Comparison of ENCODE assay signal across 8 cellular contexts in the genomic region with DNA sequence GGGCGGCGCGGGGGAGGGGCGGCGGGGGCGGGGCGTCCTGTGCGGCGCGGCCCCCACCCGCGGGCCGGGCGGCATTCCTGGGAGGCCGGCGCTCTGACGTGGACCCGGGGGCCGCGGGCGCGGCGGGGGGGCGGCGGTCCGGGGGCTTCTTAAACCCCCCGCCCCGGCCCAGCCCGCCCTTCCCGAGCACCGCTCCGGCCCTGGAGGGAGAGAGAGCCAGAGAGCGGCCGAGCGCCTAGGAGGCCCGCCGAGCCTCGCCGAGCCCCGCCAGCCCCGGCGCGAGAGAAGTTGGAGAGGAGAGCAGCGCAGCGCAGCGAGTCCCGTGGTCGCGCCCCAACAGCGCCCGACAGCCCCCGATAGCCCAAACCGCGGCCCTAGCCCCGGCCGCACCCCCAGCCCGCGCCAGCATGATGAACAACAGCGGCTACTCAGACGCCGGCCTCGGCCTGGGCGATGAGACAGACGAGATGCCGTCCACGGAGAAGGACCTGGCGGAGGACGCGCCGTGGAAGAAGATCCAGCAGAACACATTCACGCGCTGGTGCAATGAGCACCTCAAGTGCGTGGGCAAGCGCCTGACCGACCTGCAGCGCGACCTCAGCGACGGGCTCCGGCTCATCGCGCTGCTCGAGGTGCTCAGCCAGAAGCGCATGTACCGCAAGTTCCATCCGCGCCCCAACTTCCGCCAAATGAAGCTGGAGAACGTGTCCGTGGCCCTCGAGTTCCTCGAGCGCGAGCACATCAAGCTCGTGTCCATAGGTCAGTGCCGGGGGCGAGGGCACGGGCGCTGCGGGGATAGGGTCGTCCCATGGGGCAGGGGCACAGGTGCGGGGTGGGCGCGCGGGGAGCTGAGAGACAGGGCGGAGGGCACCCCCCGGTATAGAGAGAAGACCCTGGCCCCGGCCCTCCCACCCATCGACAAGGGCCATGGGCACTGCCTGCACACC. TPM values are rescaled to one million over a fixed set of nuclear protein-coding genes. Genes with fewer than 3 reads are reported as not detected.
A peak's percentile ranks its signal among the peaks of the same experiment; 100 is the strongest.
DNase-seq lines count a peak whose midpoint lies in the region; ATAC-seq and TF ChIP-seq lines count a peak whose summit lies in the region.

A gene with protein sequence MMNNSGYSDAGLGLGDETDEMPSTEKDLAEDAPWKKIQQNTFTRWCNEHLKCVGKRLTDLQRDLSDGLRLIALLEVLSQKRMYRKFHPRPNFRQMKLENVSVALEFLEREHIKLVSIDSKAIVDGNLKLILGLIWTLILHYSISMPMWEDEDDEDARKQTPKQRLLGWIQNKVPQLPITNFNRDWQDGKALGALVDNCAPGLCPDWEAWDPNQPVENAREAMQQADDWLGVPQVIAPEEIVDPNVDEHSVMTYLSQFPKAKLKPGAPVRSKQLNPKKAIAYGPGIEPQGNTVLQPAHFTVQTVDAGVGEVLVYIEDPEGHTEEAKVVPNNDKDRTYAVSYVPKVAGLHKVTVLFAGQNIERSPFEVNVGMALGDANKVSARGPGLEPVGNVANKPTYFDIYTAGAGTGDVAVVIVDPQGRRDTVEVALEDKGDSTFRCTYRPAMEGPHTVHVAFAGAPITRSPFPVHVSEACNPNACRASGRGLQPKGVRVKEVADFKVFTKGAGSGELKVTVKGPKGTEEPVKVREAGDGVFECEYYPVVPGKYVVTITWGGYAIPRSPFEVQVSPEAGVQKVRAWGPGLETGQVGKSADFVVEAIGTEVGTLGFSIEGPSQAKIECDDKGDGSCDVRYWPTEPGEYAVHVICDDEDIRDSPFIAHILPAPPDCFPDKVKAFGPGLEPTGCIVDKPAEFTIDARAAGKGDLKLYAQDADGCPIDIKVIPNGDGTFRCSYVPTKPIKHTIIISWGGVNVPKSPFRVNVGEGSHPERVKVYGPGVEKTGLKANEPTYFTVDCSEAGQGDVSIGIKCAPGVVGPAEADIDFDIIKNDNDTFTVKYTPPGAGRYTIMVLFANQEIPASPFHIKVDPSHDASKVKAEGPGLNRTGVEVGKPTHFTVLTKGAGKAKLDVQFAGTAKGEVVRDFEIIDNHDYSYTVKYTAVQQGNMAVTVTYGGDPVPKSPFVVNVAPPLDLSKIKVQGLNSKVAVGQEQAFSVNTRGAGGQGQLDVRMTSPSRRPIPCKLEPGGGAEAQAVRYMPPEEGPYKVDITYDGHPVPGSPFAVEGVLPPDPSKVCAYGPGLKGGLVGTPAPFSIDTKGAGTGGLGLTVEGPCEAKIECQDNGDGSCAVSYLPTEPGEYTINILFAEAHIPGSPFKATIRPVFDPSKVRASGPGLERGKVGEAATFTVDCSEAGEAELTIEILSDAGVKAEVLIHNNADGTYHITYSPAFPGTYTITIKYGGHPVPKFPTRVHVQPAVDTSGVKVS (N-terminal part only) (plus strand): TSS at position 176 of the 947 bp plus-strand sequence. CDS start 232 bp downstream, at position 408.

- peaks cover 25% of the 10 kb centered on the region for H3K4me1 ChIP-seq in upper lobe of right lung

- H3K27ac ChIP-seq in upper lobe of right lung, result no peak within 1 kb of the TSS

- peaks cover 13% of the 10 kb centered on the region for H3K4me1 Mint-ChIP-seq in activated T-cell treated with anti-CD3 and anti-CD28 coated beads, Interleukin-2, amount 50 U/mL, for 72 hours (ENCODE audit: low read depth)
- peaks cover 47% of the 10 kb centered on the region for H3K4me1 Mint-ChIP-seq in nephron

- H3K9me3 Mint-ChIP-seq in activated T-cell treated with anti-CD3 and anti-CD28 coated beads, Interleukin-2, amount 50 U/mL, for 72 hours, result no peaks in the 10 kb centered on the region
- no peaks in the 10 kb centered on the region for H3K9me3 Mint-ChIP-seq in nephron

- DNase-seq in AG09319 (ENCODE audit: extremely low read depth, low read depth) (peak; percentile 49), LHCN-M2 (ENCODE audit: low read depth) (peak; percentile 57), fibroblast of the aortic adventitia (ENCODE audit: low read depth) (peak; percentile 62), upper lobe of right lung (peak; percentile 69), HuH-7.5 (ENCODE audit: low spot score) (no peak)
- peak; percentile 39 to 49 for DNase-seq in activated T-cell treated with anti-CD3 and anti-CD28 coated beads, Interleukin-2, amount 50 U/mL, for 72 hours

- peak within 1 kb of the TSS; percentile 83 to 88 for H3K4me3 Mint-ChIP-seq in activated T-cell treated with anti-CD3 and anti-CD28 coated beads, Interleukin-2, amount 50 U/mL, for 72 hours
- H3K4me3 Mint-ChIP-seq in nephron, result peak within 1 kb of the TSS; percentile 91 to 94 (median 92)

- H3K27me3 ChIP-seq in upper lobe of right lung, result peaks cover 42% of the 10 kb centered on the region

- no peak within 1 kb of the TSS for H3K27ac Mint-ChIP-seq in activated T-cell treated with anti-CD3 and anti-CD28 coated beads, Interleukin-2, amount 50 U/mL, for 72 hours
- H3K27ac Mint-ChIP-seq in nephron, result peak within 1 kb of the TSS; percentile 77 to 98 (median 95)

- peak; percentile 71 for ATAC-seq in activated T-cell treated with anti-CD3 and anti-CD28 coated beads, Interleukin-2, amount 50 U/mL, for 72 hours (replicated peaks in 1 of 2)
- peak; percentile 57 for ATAC-seq in upper lobe of right lung
- no peak for ATAC-seq in HG03342 (IDR thresholded peaks at IDR 0.05; ENCODE audit: unreplicated experiment)

- H3K36me3 Mint-ChIP-seq in activated T-cell treated with anti-CD3 and anti-CD28 coated beads, Interleukin-2, amount 50 U/mL, for 72 hours (ENCODE audit: insufficient read depth in 2 of 2), result no peaks in the 10 kb centered on the region
- peaks cover 5% of the 10 kb centered on the region for H3K36me3 Mint-ChIP-seq in nephron (ENCODE audit: low read depth)

- H3K27me3 Mint-ChIP-seq in activated T-cell treated with anti-CD3 and anti-CD28 coated beads, Interleukin-2, amount 50 U/mL, for 72 hours (ENCODE audit: low read depth), result peaks cover 45% of the 10 kb centered on the region
- peaks cover 3% of the 10 kb centered on the region for H3K27me3 Mint-ChIP-seq in nephron (ENCODE audit: low read depth)

- H3K9me3 ChIP-seq in upper lobe of right lung, result no peaks in the 10 kb centered on the region

- intact Hi-C loops in upper lobe of right lung (cut with DNase I), result no loop called here

- H3K4me3 ChIP-seq in fibroblast of the aortic adventitia (ENCODE audit: low read depth, low read length) (peak within 1 kb of the TSS; percentile 90), upper lobe of right lung (peak within 1 kb of the TSS; percentile 52)

- H3K36me3 ChIP-seq in upper lobe of right lung, result no peaks in the 10 kb centered on the region

- TF ChIP-seq CTCF in AG09319 (IDR thresholded peaks at IDR 0.05; ENCODE audit: low read depth, low read length), result no peak
- no peak for TF ChIP-seq CTCF in fibroblast of the aortic adventitia (IDR thresholded peaks at IDR 0.05; ENCODE audit: insufficient read depth, low read length)
- TF ChIP-seq CTCF in nephron (IDR thresholded peaks at IDR 0.05; ENCODE audit: unreplicated experiment in 3 of 3), result no peak
- TF ChIP-seq CTCF in upper lobe of right lung (IDR thresholded peaks at IDR 0.05), result no peak

RNA-seq across cellular contexts. Expression of the gene that starts here (rescaled TPM):
- total RNA-seq in LHCN-M2 (2014; rRNA removed) (215 and 254 TPM in 2 replicates), fibroblast of the aortic adventitia (ENCODE audit: low replicate concordance) (43.7 and 193 TPM in 2 replicates), upper lobe of right lung (7.7 TPM)
- polyA plus RNA-seq in LHCN-M2 (2012), result 311 TPM
- total RNA-seq in activated T-cell treated with anti-CD3 and anti-CD28 coated beads, Interleukin-2, amount 50 U/mL, for 72 hours, result under 1 TPM; 0.02 to 0.07 TPM

Comparison
In these comparisons a context has a peak if more than half of its experiments do, and no peak if none do; other contexts are left out.
1. Peak in DNase-seq and ATAC-seq in activated T-cell treated with anti-CD3 and anti-CD28 coated beads, Interleukin-2, amount 50 U/mL, for 72 hours; RNA of the gene not detected or under 1 TPM.